In the genomic region with DNA sequence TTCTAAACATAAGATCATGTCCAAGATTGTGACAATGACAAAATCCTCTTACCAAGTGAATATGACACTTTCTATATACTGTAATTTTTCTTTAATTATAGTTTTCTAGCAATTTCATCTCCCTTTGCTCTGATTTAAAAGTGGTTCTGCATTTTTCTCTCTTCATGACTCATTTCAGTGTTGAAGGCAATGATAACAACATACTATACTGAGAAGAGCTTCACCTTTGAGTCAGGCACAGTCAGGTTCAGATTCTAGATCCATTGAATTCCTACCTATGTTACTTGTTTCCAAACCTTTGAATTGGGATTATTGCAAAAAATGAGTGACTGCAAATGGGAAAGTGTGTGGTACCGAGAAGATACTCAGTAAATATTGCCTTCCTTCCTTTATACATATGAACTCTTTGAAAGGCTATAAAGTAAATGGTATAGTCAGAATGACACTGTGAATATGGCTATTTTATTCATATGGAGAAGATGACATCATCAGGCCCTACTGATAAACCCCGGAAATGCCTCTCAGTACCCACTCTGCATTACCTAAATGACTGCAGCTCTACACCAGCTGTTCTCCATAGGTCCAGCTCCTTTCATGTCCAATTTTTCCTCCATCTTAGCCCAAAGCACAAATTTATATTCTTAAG, we compare ENCODE assay signal across 9 cellular contexts.
A peak's percentile ranks its signal among the peaks of the same experiment; 100 is the strongest.
DNase-seq lines count a peak whose midpoint lies in the region; ATAC-seq, FAIRE-seq and TF ChIP-seq lines count a peak whose summit lies in the region.
"Had no signal": no experiment of that assay in that cellular context is flagged by ENCODE, and none has a peak within 500 bp of the region (broad histone marks: within the 10 kb centered on the region; RNA-seq: fewer than 3 reads in every experiment).

No MANE protein-coding gene starts in this region.

- POLR2A ChIA-PET in activated CD8-positive, alpha-beta T cell treated with anti-CD3 and anti-CD28 coated beads for 36 hours (lab: Charles Lee) = no interaction called here

- H3K4me3 Mint-ChIP-seq in activated CD8-positive, alpha-beta T cell treated with anti-CD3 and anti-CD28 coated beads for 36 hours = no peak overlapping the region

- H3K27me3 Mint-ChIP-seq in activated CD8-positive, alpha-beta T cell treated with anti-CD3 and anti-CD28 coated beads for 36 hours = no peaks in the 10 kb centered on the region

- no peak for TF ChIP-seq CTCF in activated CD8-positive, alpha-beta T cell treated with anti-CD3 and anti-CD28 coated beads for 36 hours (IDR thresholded peaks at IDR 0.05)

- DNase-seq in GM18507 (ENCODE audit: extremely low spot score, insufficient read length, low read depth) (peak; percentile 20), DMS114 treated with DMSO at 0.1 percent for 48 hours (lab: John Stamatoyannopoulos, UW; ENCODE audit: unreplicated experiment) (no peak), glomerular visceral epithelial cell (ENCODE audit: extremely low spot score) (no peak), NCI-H128 (lab: John Stamatoyannopoulos, UW; ENCODE audit: unreplicated experiment) (no peak), NCI-H748 (lab: John Stamatoyannopoulos, UW; ENCODE audit: unreplicated experiment) (no peak)
- DNase-seq in activated CD8-positive, alpha-beta T cell treated with anti-CD3 and anti-CD28 coated beads for 36 hours = peak; percentile 31
- DNase-seq: NCI-H1930 had no signal

- no peaks in the 10 kb centered on the region for H3K36me3 Mint-ChIP-seq in activated CD8-positive, alpha-beta T cell treated with anti-CD3 and anti-CD28 coated beads for 36 hours (ENCODE audit: low read depth)

- H3K4me1 Mint-ChIP-seq in activated CD8-positive, alpha-beta T cell treated with anti-CD3 and anti-CD28 coated beads for 36 hours (ENCODE audit: low read depth) = peaks cover 14% of the 10 kb centered on the region

- H3K27ac Mint-ChIP-seq in activated CD8-positive, alpha-beta T cell treated with anti-CD3 and anti-CD28 coated beads for 36 hours = peak overlapping the region; percentile 27

- ATAC-seq in GM19455 (IDR thresholded peaks at IDR 0.05; ENCODE audit: unreplicated experiment) (peak; percentile 79), HG03064 (IDR thresholded peaks at IDR 0.05; ENCODE audit: low read depth, unreplicated experiment) (peak; percentile 90)
- ATAC-seq in activated CD8-positive, alpha-beta T cell treated with anti-CD3 and anti-CD28 coated beads for 36 hours = peak; percentile 96

- intact Hi-C loops in activated CD8-positive, alpha-beta T cell treated with anti-CD3 and anti-CD28 coated beads for 36 hours (cut with micrococcal nuclease) = no loop called here

- FAIRE-seq in GM18507 (lab: Jason Lieb, UNC) = peak; percentile 56

- CTCF ChIA-PET in activated CD8-positive, alpha-beta T cell treated with anti-CD3 and anti-CD28 coated beads for 36 hours (lab: Charles Lee) = interaction anchor here (0.8 to 2.7 kb wide), 4 partner anchors 19 to 66 kb away, joined by 3 to 8 read pairs (median 4); no protein-coding TSS in a partner anchor

- no peaks in the 10 kb centered on the region for H3K9me3 Mint-ChIP-seq in activated CD8-positive, alpha-beta T cell treated with anti-CD3 and anti-CD28 coated beads for 36 hours

Comparison
In these comparisons a context has a peak if more than half of its experiments do, and no peak if none do; other contexts are left out.
1. DNase-seq: peak in GM18507 (single experiment) and activated CD8-positive, alpha-beta T cell treated with anti-CD3 and anti-CD28 coated beads for 36 hours (single experiment); none in DMS114 treated with DMSO at 0.1 percent for 48 hours (single experiment), glomerular visceral epithelial cell (single experiment), NCI-H128 (single experiment) and NCI-H748 (single experiment).
2. Peak in every context shown above with its lines, with median percentiles within 50 percentile points of each other: ATAC-seq.